In the genomic region with DNA sequence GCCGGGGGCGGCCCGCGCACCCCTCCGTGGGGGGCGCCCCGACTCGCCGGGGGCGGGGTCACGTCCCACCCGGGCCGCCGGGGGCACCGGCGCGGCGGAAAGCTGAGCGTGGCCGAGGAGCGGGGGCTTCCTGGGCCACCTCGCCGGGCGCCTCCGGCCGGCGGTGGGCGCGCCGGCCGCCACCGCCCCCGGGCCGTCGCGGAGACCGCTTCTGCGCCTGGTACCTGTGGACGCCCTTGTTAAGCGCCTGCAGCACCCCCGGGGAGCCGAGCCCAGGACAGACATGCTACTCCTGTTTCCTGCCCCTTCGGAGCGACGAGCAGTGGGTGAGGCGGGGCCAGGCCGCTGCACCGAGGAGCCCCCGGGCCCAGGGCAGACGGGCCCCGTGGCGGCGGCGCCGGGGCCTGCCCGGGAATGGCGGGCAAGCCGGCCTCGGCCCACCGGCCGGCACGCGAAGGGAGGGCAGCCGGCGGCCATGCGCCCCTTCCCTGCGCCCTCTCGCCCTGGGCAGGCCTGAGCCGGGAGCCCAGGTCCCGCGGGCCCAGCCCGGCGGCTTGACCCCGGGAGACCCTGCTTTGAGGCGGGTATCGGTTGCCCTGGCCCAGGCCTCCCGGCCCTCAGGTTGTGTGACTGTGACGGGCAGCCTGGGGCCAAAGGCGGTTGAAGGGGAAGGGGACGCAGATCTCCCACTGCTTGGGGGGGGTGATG, we compare ENCODE assay signal across 7 cellular contexts. TPM values are rescaled to one million over a fixed set of nuclear protein-coding genes. Genes with fewer than 3 reads are reported as not detected.
A peak's percentile ranks its signal among the peaks of the same experiment; 100 is the strongest.
DNase-seq lines count a peak whose midpoint lies in the region; ATAC-seq and TF ChIP-seq lines count a peak whose summit lies in the region.

No MANE protein-coding gene starts in this region.

- DNase-seq in RWPE2 (ENCODE audit: low spot score), result no peak
- no peak for DNase-seq in adipocyte (ENCODE audit: low read depth)
- DNase-seq in right cardiac atrium, result peak; percentile 58 to 81 (median 80)
- peak; percentile 78 for DNase-seq in retina
- no peak for DNase-seq in NCI-H1436 treated with DMSO at 0.1 percent for 48 hours (lab: John Stamatoyannopoulos, UW)

- intact Hi-C loops in right cardiac atrium (cut with DNase I), result no loop called here

- H3K27me3 ChIP-seq in RWPE2 (ENCODE audit: insufficient read depth, poor library complexity, severe bottlenecking) (no peaks in the 10 kb centered on the region), adipocyte (replicated peaks; ENCODE audit: control insufficient read depth, insufficient read depth, low read length) (no peaks in the 10 kb centered on the region), right cardiac atrium (ENCODE audit: control insufficient read depth, insufficient read depth) (no peaks in the 10 kb centered on the region)

- peak overlapping the region; percentile 88 for H3K9ac ChIP-seq in adipocyte (ENCODE audit: low read length)

- ATAC-seq in GM18520 (IDR thresholded peaks at IDR 0.05; ENCODE audit: unreplicated experiment) (peak; percentile 5), HG02885 (IDR thresholded peaks at IDR 0.05; ENCODE audit: poor library complexity, unreplicated experiment) (peak; percentile 17), RWPE2 (ENCODE audit: low read depth) (peak; percentile 8; the same call in 2 of the 3 replicates), right cardiac atrium (peak; percentile 23 to 40)

- peak overlapping the region; percentile 67 for H3K27ac ChIP-seq in RWPE2 (ENCODE audit: poor library complexity, severe bottlenecking)
- peak overlapping the region; percentile 100 for H3K27ac ChIP-seq in right cardiac atrium (ENCODE audit: low read length)

- H3K4me3 ChIP-seq in RWPE2 (ENCODE audit: severe bottlenecking) (peak overlapping the region; percentile 31), adipocyte (ENCODE audit: low read length) (peak overlapping the region; percentile 69), right cardiac atrium (ENCODE audit: low read length) (peak overlapping the region; percentile 61)

- H3K9me3 ChIP-seq in RWPE2 (ENCODE audit: severe bottlenecking), result no peaks in the 10 kb centered on the region
- no peaks in the 10 kb centered on the region for H3K9me3 ChIP-seq in adipocyte (ENCODE audit: control insufficient read depth, low read length)
- H3K9me3 ChIP-seq in right cardiac atrium (ENCODE audit: control insufficient read depth, low read length), result no peaks in the 10 kb centered on the region

- 3% methylated on average over 80 of the region's 80 CpGs for WGBS in right cardiac atrium

- TF ChIP-seq CTCF in RWPE2 (IDR thresholded peaks at IDR 0.05; ENCODE audit: poor library complexity, severe bottlenecking), result no peak

- H3K36me3 ChIP-seq in RWPE2 (ENCODE audit: low read depth), result peaks cover 18% of the 10 kb centered on the region
- peaks cover 2% of the 10 kb centered on the region for H3K36me3 ChIP-seq in adipocyte (ENCODE audit: control insufficient read depth, insufficient read depth, low read length, severe bottlenecking)

- H3K4me1 ChIP-seq in RWPE2 (ENCODE audit: insufficient read depth, poor library complexity, severe bottlenecking), result peaks cover 11% of the 10 kb centered on the region
- peaks cover 19% of the 10 kb centered on the region for H3K4me1 ChIP-seq in adipocyte (ENCODE audit: control insufficient read depth, insufficient read depth, low read length)
- H3K4me1 ChIP-seq in right cardiac atrium (ENCODE audit: control insufficient read depth, insufficient read depth, low read length), result peaks cover 4% of the 10 kb centered on the region

RNA-seq across cellular contexts. Expression of a gene that starts 0.8 kb away (rescaled TPM):
- 10 to 100 TPM; 42.5 to 49.8 (median 46.5) TPM for total RNA-seq in right cardiac atrium
- 27.1 TPM for polyA plus RNA-seq in right cardiac atrium

Comparison
In these comparisons a context has a peak if more than half of its experiments do, and no peak if none do; other contexts are left out.
1. DNase-seq: peak in right cardiac atrium (3 of 3) and retina (single experiment); none in RWPE2 (single experiment), adipocyte (single experiment) and NCI-H1436 treated with DMSO at 0.1 percent for 48 hours (single experiment).
2. Peak in every context shown above with its lines, with median percentiles within 50 percentile points of each other: ATAC-seq and H3K4me3 ChIP-seq.